21 cellular contexts compared by ENCODE assay signal in genomic region chr9:28810375-28811075, GRCh38.
DNase-seq lines count a peak whose midpoint lies in the region; ATAC-seq, FAIRE-seq and TF ChIP-seq lines count a peak whose summit lies in the region.
"Had no signal": no experiment of that assay in that cellular context is flagged by ENCODE, and none has a peak within 500 bp of the region (broad histone marks: within the 10 kb centered on the region; RNA-seq: fewer than 3 reads in every experiment).

No MANE protein-coding gene starts in this region.

- H3K4me1 ChIP-seq in breast epithelium (no peaks in the 10 kb centered on the region), astrocyte (ENCODE audit: insufficient read depth, low read length) (peaks cover 5% of the 10 kb centered on the region), GM23338 (ENCODE audit: insufficient read depth) (no peaks in the 10 kb centered on the region)
- no peaks in the 10 kb centered on the region for H3K4me1 ChIP-seq in CD4-positive, alpha-beta memory T cell (ENCODE audit: insufficient read depth, low read length)
- H3K4me1 ChIP-seq: body of pancreas, psoas muscle, tibial artery had no signal

- no peaks in the 10 kb centered on the region for H3F3A ChIP-seq in GM23338 (replicated peaks; ENCODE audit: low read depth)

- H3K27ac ChIP-seq in breast epithelium (no peak overlapping the region), astrocyte (ENCODE audit: low read depth, low read length) (peak overlapping the region; percentile 54), GM23338 (ENCODE audit: low read depth) (no peak overlapping the region)
- no peak overlapping the region for H3K27ac ChIP-seq in CD4-positive, alpha-beta memory T cell (ENCODE audit: low read depth, low read length)
- H3K27ac ChIP-seq: body of pancreas, psoas muscle, tibial artery had no signal

- H3K4me1 Mint-ChIP-seq in MCF 10A (ENCODE audit: insufficient read depth, unreplicated experiment) (peaks cover 31% of the 10 kb centered on the region), astrocyte (ENCODE audit: low read depth, unreplicated experiment) (peaks cover 14% of the 10 kb centered on the region), GM23338 (no peaks in the 10 kb centered on the region)
- H3K4me1 Mint-ChIP-seq in CD4-positive, alpha-beta memory T cell, result no peaks in the 10 kb centered on the region
- H3K4me1 Mint-ChIP-seq: CD14-positive monocyte; stimulated activated memory B cell treated with anti-CD40 and anti-IgM and Interleukin-4, amounts not matched to agents 10 μg/mL and 1 μg/mL and 100 μg/mL, for 72 hours had no signal

- H3K79me2 ChIP-seq in astrocyte (ENCODE audit: insufficient read depth, low read length) (no peaks in the 10 kb centered on the region), GM23338 (replicated peaks; ENCODE audit: insufficient read depth) (no peaks in the 10 kb centered on the region)

- H3K4me3 ChIP-seq in breast epithelium (no peak overlapping the region), astrocyte (ENCODE audit: insufficient read depth, low read depth, low read length) (no peak overlapping the region), GM23338 (no peak overlapping the region)
- no peak overlapping the region for H3K4me3 ChIP-seq in CD4-positive, alpha-beta memory T cell (ENCODE audit: low read length in 2 of 2)
- H3K4me3 ChIP-seq: body of pancreas, psoas muscle, tibial artery had no signal

- no peak overlapping the region for H3K4me3 Mint-ChIP-seq in MCF 10A (ENCODE audit: unreplicated experiment)
- H3K4me3 Mint-ChIP-seq in astrocyte (ENCODE audit: unreplicated experiment), result no peak overlapping the region
- no peak overlapping the region for H3K4me3 Mint-ChIP-seq in CD4-positive, alpha-beta memory T cell
- H3K4me3 Mint-ChIP-seq in GM23338, result no peak overlapping the region
- H3K4me3 Mint-ChIP-seq: CD14-positive monocyte; stimulated activated memory B cell treated with anti-CD40 and anti-IgM and Interleukin-4, amounts not matched to agents 10 μg/mL and 1 μg/mL and 100 μg/mL, for 72 hours had no signal

- peak; percentile 60 for DNase-seq in MCF 10A (ENCODE audit: unreplicated experiment)
- no peak for DNase-seq in breast epithelium (ENCODE audit: low spot score in 2 of 2)
- DNase-seq in astrocyte (ENCODE audit: low read depth), result peak; percentile 20
- peak; percentile 11 for DNase-seq in iris pigment epithelial cell (ENCODE audit: low read depth)
- no peak for DNase-seq in CD4-positive, alpha-beta memory T cell
- DNase-seq in GM23338 (ENCODE audit: low spot score), result no peak
- no peak for DNase-seq in DMS79 treated with DMSO at 0.1 percent for 48 hours (lab: John Stamatoyannopoulos, UW)
- DNase-seq: 8988T; activated CD4-positive, alpha-beta T cell treated with anti-CD3 and anti-CD28 coated beads for 48 hours; activated gamma-delta T cell treated with Interleukin-2 at 50 U/mL for 16 hours; body of pancreas; cortex of kidney; glutamatergic neuron; IMR-90; NCI-H2029 treated with DMSO at 0.1 percent for 48 hours; NCI-H524 treated with DMSO at 0.1 percent for 48 hours; psoas muscle; tibial artery had no signal

- no peak for ATAC-seq in GM18873 (IDR thresholded peaks at IDR 0.05; ENCODE audit: low FRiP score, unreplicated experiment)
- no peak for ATAC-seq in GM23338
- ATAC-seq: body of pancreas; psoas muscle; stimulated activated memory B cell treated with anti-CD40 and anti-IgM and Interleukin-4, amounts not matched to agents 10 μg/mL and 1 μg/mL and 100 μg/mL, for 72 hours had no signal

- TF ChIP-seq CTCF in MCF 10A (IDR thresholded peaks at IDR 0.05; ENCODE audit: unreplicated experiment) (no peak), breast epithelium (IDR thresholded peaks at IDR 0.05) (no peak), astrocyte (IDR thresholded peaks at IDR 0.05; ENCODE audit: insufficient read depth, low read depth, low read length) (no peak), GM23338 (conservative IDR thresholded peaks at IDR 0.05; ENCODE audit: low read depth in 2 of 2) (no peak)

- H4K20me1 ChIP-seq in astrocyte (ENCODE audit: insufficient read depth, low read length), result no peaks in the 10 kb centered on the region
- H4K20me1 ChIP-seq in GM23338 (replicated peaks; ENCODE audit: insufficient read depth), result no peaks in the 10 kb centered on the region

- no peaks in the 10 kb centered on the region for H3K36me3 Mint-ChIP-seq in MCF 10A (ENCODE audit: insufficient read depth, unreplicated experiment)
- H3K36me3 Mint-ChIP-seq in astrocyte (ENCODE audit: low read depth, unreplicated experiment), result no peaks in the 10 kb centered on the region
- no peaks in the 10 kb centered on the region for H3K36me3 Mint-ChIP-seq in CD4-positive, alpha-beta memory T cell
- no peaks in the 10 kb centered on the region for H3K36me3 Mint-ChIP-seq in GM23338 (ENCODE audit: low read depth)
- H3K36me3 Mint-ChIP-seq: CD14-positive monocyte; stimulated activated memory B cell treated with anti-CD40 and anti-IgM and Interleukin-4, amounts not matched to agents 10 μg/mL and 1 μg/mL and 100 μg/mL, for 72 hours had no signal

- no TSS peak for BruUV-seq in MCF 10A (replicated peaks; lab: Mats Ljungman, UMichigan)

- no peak overlapping the region for H3K9ac ChIP-seq in astrocyte (ENCODE audit: low read length)

- H3K36me3 ChIP-seq in breast epithelium, result no peaks in the 10 kb centered on the region
- H3K36me3 ChIP-seq in astrocyte (ENCODE audit: insufficient read depth, low read length), result no peaks in the 10 kb centered on the region
- no peaks in the 10 kb centered on the region for H3K36me3 ChIP-seq in CD4-positive, alpha-beta memory T cell (ENCODE audit: insufficient read depth, low read length)
- H3K36me3 ChIP-seq in GM23338 (ENCODE audit: insufficient read depth), result no peaks in the 10 kb centered on the region
- H3K36me3 ChIP-seq: tibial artery had no signal

- H3K27ac Mint-ChIP-seq in MCF 10A (ENCODE audit: low read depth, unreplicated experiment) (peak overlapping the region; percentile 8), astrocyte (ENCODE audit: unreplicated experiment) (no peak overlapping the region), GM23338 (no peak overlapping the region)
- no peak overlapping the region for H3K27ac Mint-ChIP-seq in CD4-positive, alpha-beta memory T cell
- H3K27ac Mint-ChIP-seq: CD14-positive monocyte; stimulated activated memory B cell treated with anti-CD40 and anti-IgM and Interleukin-4, amounts not matched to agents 10 μg/mL and 1 μg/mL and 100 μg/mL, for 72 hours had no signal

- H3K9me2 ChIP-seq in GM23338 (ENCODE audit: insufficient read depth), result peaks cover 6% of the 10 kb centered on the region; the same call in 1 of the 2 replicates

- H3K27me3 ChIP-seq in breast epithelium, result no peaks in the 10 kb centered on the region
- no peaks in the 10 kb centered on the region for H3K27me3 ChIP-seq in astrocyte (ENCODE audit: insufficient read depth, low read length)
- H3K27me3 ChIP-seq in CD4-positive, alpha-beta memory T cell (ENCODE audit: insufficient read depth, low read length), result no peaks in the 10 kb centered on the region
- H3K27me3 ChIP-seq in GM23338 (ENCODE audit: insufficient read depth), result no peaks in the 10 kb centered on the region
- H3K27me3 ChIP-seq: body of pancreas, tibial artery had no signal

- H3K4me2 ChIP-seq in astrocyte (ENCODE audit: low read length), result peak overlapping the region; percentile 12
- H3K4me2 ChIP-seq in GM23338, result no peak overlapping the region

- CTCF ChIA-PET in MCF 10A (lab: Yijun Ruan, JAX), result interaction anchor here (0.7 kb wide), 1 partner anchor 133 kb away, joined by 3 read pairs; no protein-coding TSS in a partner anchor
- CTCF ChIA-PET in CD4-positive, alpha-beta memory T cell (lab: Charles Lee; ENCODE audit: partially characterized antibody), result no interaction called here

- POLR2A ChIA-PET in MCF 10A (lab: Yijun Ruan, JAX), result interaction anchor here (0.6 kb wide), 1 partner anchor 77 kb away, joined by 3 read pairs; no protein-coding TSS in a partner anchor
- POLR2A ChIA-PET in CD4-positive, alpha-beta memory T cell (lab: Charles Lee; ENCODE audit: partially characterized antibody), result no interaction called here

- H2AFZ ChIP-seq in astrocyte (ENCODE audit: low read depth, low read length) (no peak overlapping the region), GM23338 (no peak overlapping the region)

- no peaks in the 10 kb centered on the region for H3K27me3 Mint-ChIP-seq in MCF 10A (ENCODE audit: insufficient read depth, unreplicated experiment)
- H3K27me3 Mint-ChIP-seq in astrocyte (ENCODE audit: low read depth, unreplicated experiment), result no peaks in the 10 kb centered on the region
- no peaks in the 10 kb centered on the region for H3K27me3 Mint-ChIP-seq in CD4-positive, alpha-beta memory T cell
- no peaks in the 10 kb centered on the region for H3K27me3 Mint-ChIP-seq in GM23338 (ENCODE audit: insufficient read depth, low read depth, poor library complexity)
- H3K27me3 Mint-ChIP-seq: stimulated activated memory B cell treated with anti-CD40 and anti-IgM and Interleukin-4, amounts not matched to agents 10 μg/mL and 1 μg/mL and 100 μg/mL, for 72 hours had no signal

- H3K9me3 Mint-ChIP-seq in MCF 10A (ENCODE audit: unreplicated experiment), result no peaks in the 10 kb centered on the region
- H3K9me3 Mint-ChIP-seq in astrocyte (ENCODE audit: unreplicated experiment), result no peaks in the 10 kb centered on the region
- peaks cover 0 to 10% (median 3%) of the 10 kb centered on the region in 8 donors for H3K9me3 Mint-ChIP-seq in CD4-positive, alpha-beta memory T cell
- H3K9me3 Mint-ChIP-seq in GM23338, result no peaks in the 10 kb centered on the region

- FAIRE-seq in astrocyte (lab: Jason Lieb, UNC), result no peak

- no peaks in the 10 kb centered on the region for H3K9me3 ChIP-seq in breast epithelium
- no peaks in the 10 kb centered on the region for H3K9me3 ChIP-seq in astrocyte (ENCODE audit: insufficient read depth, low read depth, low read length)
- no peaks in the 10 kb centered on the region for H3K9me3 ChIP-seq in CD4-positive, alpha-beta memory T cell (ENCODE audit: control insufficient read depth in 1 of 2, low read length in 2 of 2)
- H3K9me3 ChIP-seq: body of pancreas, psoas muscle, tibial artery had no signal

- intact Hi-C loops in MCF 10A (cut with micrococcal nuclease), result no loop called here
- intact Hi-C loops in breast epithelium (cut with DNase I; ENCODE audit: low total_unique reads), result no loop called here
- intact Hi-C loops in CD4-positive, alpha-beta memory T cell (cut with micrococcal nuclease), result no loop called here

- no peak for TF ChIP-seq POLR2A in breast epithelium (IDR thresholded peaks at IDR 0.05)

TF ChIP-seq in GM23338, 12 proteins besides CTCF, POLR2A, EP300 and RAD21:
- TF ChIP-seq ETS1 (IDR thresholded peaks at IDR 0.05), result no peak
- TF ChIP-seq CREB1 (CRISPR knock-in tag; IDR thresholded peaks at IDR 0.05; ENCODE audit: low read depth), result no peak
- no peak for TF ChIP-seq JUNB (IDR thresholded peaks at IDR 0.05; ENCODE audit: unreplicated experiment)

Comparison
In these comparisons a context has a peak if more than half of its experiments do, and no peak if none do; other contexts are left out.
1. DNase-seq: peak in MCF 10A (single experiment), astrocyte (single experiment) and iris pigment epithelial cell (single experiment); none in breast epithelium (0 of 2), CD4-positive, alpha-beta memory T cell (0 of 5), GM23338 (single experiment) and DMS79 treated with DMSO at 0.1 percent for 48 hours (single experiment).